Comparison of ENCODE assay signal across 8 cellular contexts in the genomic region with DNA sequence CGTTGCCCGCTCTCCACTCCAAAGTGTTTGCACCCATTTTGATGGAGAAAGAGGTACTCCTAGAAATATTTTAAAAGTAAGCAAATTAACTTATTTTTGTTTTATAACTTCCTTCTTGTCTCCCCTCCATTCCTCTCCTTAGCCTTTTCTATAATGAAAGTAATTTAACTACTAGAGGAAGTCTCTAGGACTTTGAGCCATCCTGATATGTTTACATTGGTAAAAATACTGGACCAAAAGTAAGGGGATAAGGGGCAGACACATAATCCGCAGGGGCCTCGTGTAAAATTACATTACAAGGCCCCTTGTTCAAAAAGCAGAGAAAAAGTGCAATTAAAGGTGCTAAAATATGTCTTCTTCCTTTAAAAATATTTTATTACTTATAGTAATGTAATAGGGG.
"Had no signal": no experiment of that assay in that cellular context is flagged by ENCODE, and none has a peak within 500 bp of the region (broad histone marks: within the 10 kb centered on the region; RNA-seq: fewer than 3 reads in every experiment).

No MANE protein-coding gene starts in this region.

- ATAC-seq: GM23338 had no signal

- H3K4me3 ChIP-seq: GM23338 had no signal

- H3K4me1 Mint-ChIP-seq: GM23338, IgD-negative memory B cell had no signal

- FAIRE-seq: H1, H54, HTR-8/SVneo had no signal

- H3K4me3 Mint-ChIP-seq: GM23338, H9, IgD-negative memory B cell had no signal

- DNase-seq: H9, HCEC 1CT, KBM-7 had no signal

- H3K4me2 ChIP-seq: GM23338 had no signal

- H3K27me3 Mint-ChIP-seq: IgD-negative memory B cell had no signal

- H3K27ac Mint-ChIP-seq: GM23338, H9, IgD-negative memory B cell had no signal

- H2AFZ ChIP-seq: GM23338 had no signal

- H3K9me3 Mint-ChIP-seq: GM23338, H9, IgD-negative memory B cell had no signal
